Comparison of ENCODE assay signal across 6 cellular contexts in the genomic region with DNA sequence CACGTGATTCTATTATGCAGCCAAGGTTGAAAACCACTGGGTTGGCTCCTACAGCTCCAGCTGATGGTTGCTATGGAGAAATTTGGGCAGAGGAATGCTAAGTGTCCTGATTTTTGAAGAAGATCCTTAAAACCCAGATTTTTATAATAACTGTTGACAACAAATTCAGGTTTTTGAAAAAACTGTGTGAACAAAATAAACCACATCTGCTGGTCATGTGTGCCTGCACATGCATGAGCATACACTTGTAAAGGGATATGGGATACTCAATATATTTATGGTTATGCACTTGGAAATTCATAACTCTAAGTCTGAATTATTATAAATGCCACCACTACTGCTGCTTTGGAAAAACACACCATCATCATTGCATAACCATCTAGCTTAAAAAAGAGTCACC.
"Had no signal": no experiment of that assay in that cellular context is flagged by ENCODE, and none has a peak within 500 bp of the region (broad histone marks: within the 10 kb centered on the region; RNA-seq: fewer than 3 reads in every experiment).

No MANE protein-coding gene starts in this region.

- H3K27ac ChIP-seq: HL-60 had no signal

- H2AFZ ChIP-seq: GM23338 had no signal

- DNase-seq: H9, HCEC 1CT had no signal

- H3K4me3 ChIP-seq: GM23338 had no signal

- H3K36me3 Mint-ChIP-seq: IgD-negative memory B cell had no signal

- H3K4me1 Mint-ChIP-seq: IgD-negative memory B cell had no signal

- H3K9me3 Mint-ChIP-seq: GM23338, H9 had no signal

- H3K27ac Mint-ChIP-seq: GM23338, IgD-negative memory B cell had no signal

- ATAC-seq: HepG2 had no signal

- H3K4me3 Mint-ChIP-seq: GM23338, H9, IgD-negative memory B cell had no signal
